In genomic region chr3:3082547-3082924, GRCh38 we compare ENCODE assay signal across 17 cellular contexts. TPM values are rescaled to one million over a fixed set of nuclear protein-coding genes. Genes with fewer than 3 reads are reported as not detected.
DNase-seq lines count a peak whose midpoint lies in the region; ATAC-seq, FAIRE-seq and TF ChIP-seq lines count a peak whose summit lies in the region.
"Had no signal": no experiment of that assay in that cellular context is flagged by ENCODE, and none has a peak within 500 bp of the region (broad histone marks: within the 10 kb centered on the region; RNA-seq: fewer than 3 reads in every experiment).

No MANE protein-coding gene starts in this region.

- FAIRE-seq in GM12892 (lab: Jason Lieb, UNC): peak; percentile 27
- FAIRE-seq: A204.1, D721Med had no signal

- TF ChIP-seq POLR2A in GM12892 (IDR thresholded peaks at IDR 0.05; ENCODE audit: low read depth, low read length): no peak

- peak; percentile 31 for ATAC-seq in GM19455 (IDR thresholded peaks at IDR 0.05; ENCODE audit: unreplicated experiment)
- peak; percentile 17 for ATAC-seq in HG02763 (IDR thresholded peaks at IDR 0.05; ENCODE audit: unreplicated experiment)
- ATAC-seq in HG03432 (IDR thresholded peaks at IDR 0.05; ENCODE audit: unreplicated experiment): peak; percentile 34
- ATAC-seq: heart left ventricle had no signal

- DNase-seq in GM12892 (ENCODE audit: insufficient read length) (no peak), NCI-H1048 (lab: John Stamatoyannopoulos, UW) (no peak), NCI-H1092 treated with DMSO at 0.1 percent for 48 hours (lab: John Stamatoyannopoulos, UW) (no peak), NCI-H446 (lab: John Stamatoyannopoulos, UW) (no peak)
- no peak for DNase-seq in stimulated activated CD4-positive, alpha-beta T cell treated with anti-CD3 and anti-CD28 coated beads, Interleukin-4, amount 100 ng/mL, for 24 hours
- DNase-seq: activated CD4-positive, alpha-beta T cell treated with anti-CD3 and anti-CD28 coated beads, Interleukin-2, amount 10 ng/mL, durations not matched to agents 24 days and 14 days; heart left ventricle; HFFc6; Kasumi-1; left ventricle myocardium inferior; OCI-M1; trophoblast cell had no signal

RNA-seq across cellular contexts. Expression of gene IL5RA, which starts 27.6 kb away (rescaled TPM):
- polyA plus RNA-seq in GM12892 (2012; ENCODE audit: missing spikeins): 0.25 TPM

RNA-seq across cellular contexts. Expression of gene TRNT1, which starts 44.2 kb away (rescaled TPM):
- polyA plus RNA-seq in GM12892 (2012; ENCODE audit: missing spikeins): 27.8 TPM
